In the genomic region with DNA sequence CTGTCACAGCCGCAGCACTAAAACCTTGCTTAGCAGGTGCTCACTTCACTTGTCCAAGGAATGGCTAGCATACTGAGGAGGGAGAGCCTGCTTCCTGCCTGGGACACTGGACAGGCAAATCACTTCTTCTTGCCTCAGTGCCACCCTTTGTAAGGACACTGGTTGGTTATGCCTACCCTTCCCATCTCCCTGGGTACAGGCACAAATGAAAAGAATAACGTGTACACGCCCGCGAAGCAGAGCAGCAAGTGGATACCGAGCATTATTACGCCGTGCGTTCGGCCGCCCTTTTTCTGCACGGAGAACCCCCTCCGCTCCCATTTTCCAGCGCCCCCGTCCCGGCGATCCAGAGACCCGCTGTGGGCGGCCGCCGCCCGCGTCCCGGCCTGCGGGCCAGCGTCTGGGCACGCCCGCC, we compare ENCODE assay signal across 2 cellular contexts.
TF ChIP-seq lines count a peak whose summit lies in the region.

No MANE protein-coding gene starts in this region.

TF ChIP-seq in HEK293, 187 proteins besides CTCF, POLR2A, EP300 and RAD21:
- 0 out of 2 replicates have a peak, but pooled peaks have one; percentile 51 for TF ChIP-seq ZSCAN16 (tag by site-specific recombination; IDR thresholded peaks at IDR 0.05)
- peak; percentile 25; the same call in 1 of the 2 replicates for TF ChIP-seq ZNF341 (tag by site-specific recombination; IDR thresholded peaks at IDR 0.05; ENCODE audit: low read depth)
- TF ChIP-seq ZFHX2 (tag by site-specific recombination; conservative IDR thresholded peaks at IDR 0.05): 0 out of 2 replicates have a peak, but pooled peaks have one; percentile 37
- peak; percentile 72 for TF ChIP-seq ZNF335 (tag by site-specific recombination; conservative IDR thresholded peaks at IDR 0.05)
- TF ChIP-seq, protein P1, sequence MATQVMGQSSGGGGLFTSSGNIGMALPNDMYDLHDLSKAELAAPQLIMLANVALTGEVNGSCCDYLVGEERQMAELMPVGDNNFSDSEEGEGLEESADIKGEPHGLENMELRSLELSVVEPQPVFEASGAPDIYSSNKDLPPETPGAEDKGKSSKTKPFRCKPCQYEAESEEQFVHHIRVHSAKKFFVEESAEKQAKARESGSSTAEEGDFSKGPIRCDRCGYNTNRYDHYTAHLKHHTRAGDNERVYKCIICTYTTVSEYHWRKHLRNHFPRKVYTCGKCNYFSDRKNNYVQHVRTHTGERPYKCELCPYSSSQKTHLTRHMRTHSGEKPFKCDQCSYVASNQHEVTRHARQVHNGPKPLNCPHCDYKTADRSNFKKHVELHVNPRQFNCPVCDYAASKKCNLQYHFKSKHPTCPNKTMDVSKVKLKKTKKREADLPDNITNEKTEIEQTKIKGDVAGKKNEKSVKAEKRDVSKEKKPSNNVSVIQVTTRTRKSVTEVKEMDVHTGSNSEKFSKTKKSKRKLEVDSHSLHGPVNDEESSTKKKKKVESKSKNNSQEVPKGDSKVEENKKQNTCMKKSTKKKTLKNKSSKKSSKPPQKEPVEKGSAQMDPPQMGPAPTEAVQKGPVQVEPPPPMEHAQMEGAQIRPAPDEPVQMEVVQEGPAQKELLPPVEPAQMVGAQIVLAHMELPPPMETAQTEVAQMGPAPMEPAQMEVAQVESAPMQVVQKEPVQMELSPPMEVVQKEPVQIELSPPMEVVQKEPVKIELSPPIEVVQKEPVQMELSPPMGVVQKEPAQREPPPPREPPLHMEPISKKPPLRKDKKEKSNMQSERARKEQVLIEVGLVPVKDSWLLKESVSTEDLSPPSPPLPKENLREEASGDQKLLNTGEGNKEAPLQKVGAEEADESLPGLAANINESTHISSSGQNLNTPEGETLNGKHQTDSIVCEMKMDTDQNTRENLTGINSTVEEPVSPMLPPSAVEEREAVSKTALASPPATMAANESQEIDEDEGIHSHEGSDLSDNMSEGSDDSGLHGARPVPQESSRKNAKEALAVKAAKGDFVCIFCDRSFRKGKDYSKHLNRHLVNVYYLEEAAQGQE (tag by site-specific recombination; IDR thresholded peaks at IDR 0.05): no peak
- no peak for TF ChIP-seq ZNF23 (tag by site-specific recombination; IDR thresholded peaks at IDR 0.05; ENCODE audit: borderline replicate concordance)
- TF ChIP-seq, protein P2, sequence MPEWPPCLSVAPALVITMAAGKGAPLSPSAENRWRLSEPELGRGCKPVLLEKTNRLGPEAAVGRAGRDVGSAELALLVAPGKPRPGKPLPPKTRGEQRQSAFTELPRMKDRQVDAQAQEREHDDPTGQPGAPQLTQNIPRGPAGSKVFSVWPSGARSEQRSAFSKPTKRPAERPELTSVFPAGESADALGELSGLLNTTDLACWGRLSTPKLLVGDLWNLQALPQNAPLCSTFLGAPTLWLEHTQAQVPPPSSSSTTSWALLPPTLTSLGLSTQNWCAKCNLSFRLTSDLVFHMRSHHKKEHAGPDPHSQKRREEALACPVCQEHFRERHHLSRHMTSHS (tag by site-specific recombination; IDR thresholded peaks at IDR 0.05): no peak
- no peak for TF ChIP-seq ZNF366 (tag by site-specific recombination; conservative IDR thresholded peaks at IDR 0.05)
- TF ChIP-seq KLF7 (tag by site-specific recombination; IDR thresholded peaks at IDR 0.05; ENCODE audit: borderline replicate concordance): no peak
- TF ChIP-seq, protein P3, sequence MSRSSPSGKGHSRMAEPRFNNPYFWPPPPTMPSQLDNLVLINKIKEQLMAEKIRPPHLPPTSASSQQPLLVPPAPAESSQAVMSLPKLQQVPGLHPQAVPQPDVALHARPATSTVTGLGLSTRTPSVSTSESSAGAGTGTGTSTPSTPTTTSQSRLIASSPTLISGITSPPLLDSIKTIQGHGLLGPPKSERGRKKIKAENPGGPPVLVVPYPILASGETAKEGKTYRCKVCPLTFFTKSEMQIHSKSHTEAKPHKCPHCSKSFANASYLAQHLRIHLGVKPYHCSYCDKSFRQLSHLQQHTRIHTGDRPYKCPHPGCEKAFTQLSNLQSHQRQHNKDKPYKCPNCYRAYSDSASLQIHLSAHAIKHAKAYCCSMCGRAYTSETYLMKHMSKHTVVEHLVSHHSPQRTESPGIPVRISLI (tag by site-specific recombination; IDR thresholded peaks at IDR 0.05): no peak
- TF ChIP-seq, protein P4, sequence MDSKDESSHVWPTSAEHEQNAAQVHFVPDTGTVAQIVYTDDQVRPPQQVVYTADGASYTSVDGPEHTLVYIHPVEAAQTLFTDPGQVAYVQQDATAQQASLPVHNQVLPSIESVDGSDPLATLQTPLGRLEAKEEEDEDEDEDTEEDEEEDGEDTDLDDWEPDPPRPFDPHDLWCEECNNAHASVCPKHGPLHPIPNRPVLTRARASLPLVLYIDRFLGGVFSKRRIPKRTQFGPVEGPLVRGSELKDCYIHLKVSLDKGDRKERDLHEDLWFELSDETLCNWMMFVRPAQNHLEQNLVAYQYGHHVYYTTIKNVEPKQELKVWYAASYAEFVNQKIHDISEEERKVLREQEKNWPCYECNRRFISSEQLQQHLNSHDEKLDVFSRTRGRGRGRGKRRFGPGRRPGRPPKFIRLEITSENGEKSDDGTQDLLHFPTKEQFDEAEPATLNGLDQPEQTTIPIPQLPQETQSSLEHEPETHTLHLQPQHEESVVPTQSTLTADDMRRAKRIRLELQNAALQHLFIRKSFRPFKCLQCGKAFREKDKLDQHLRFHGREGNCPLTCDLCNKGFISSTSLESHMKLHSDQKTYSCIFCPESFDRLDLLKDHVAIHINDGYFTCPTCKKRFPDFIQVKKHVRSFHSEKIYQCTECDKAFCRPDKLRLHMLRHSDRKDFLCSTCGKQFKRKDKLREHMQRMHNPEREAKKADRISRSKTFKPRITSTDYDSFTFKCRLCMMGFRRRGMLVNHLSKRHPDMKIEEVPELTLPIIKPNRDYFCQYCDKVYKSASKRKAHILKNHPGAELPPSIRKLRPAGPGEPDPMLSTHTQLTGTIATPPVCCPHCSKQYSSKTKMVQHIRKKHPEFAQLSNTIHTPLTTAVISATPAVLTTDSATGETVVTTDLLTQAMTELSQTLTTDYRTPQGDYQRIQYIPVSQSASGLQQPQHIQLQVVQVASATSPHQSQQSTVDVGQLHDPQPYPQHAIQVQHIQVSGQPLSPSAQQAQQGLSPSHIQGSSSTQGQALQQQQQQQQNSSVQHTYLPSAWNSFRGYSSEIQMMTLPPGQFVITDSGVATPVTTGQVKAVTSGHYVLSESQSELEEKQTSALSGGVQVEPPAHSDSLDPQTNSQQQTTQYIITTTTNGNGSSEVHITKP (tag by site-specific recombination; IDR thresholded peaks at IDR 0.05): peak; percentile 60; the same call in 1 of the 2 replicates
- TF ChIP-seq ZNF138 (tag by site-specific recombination; IDR thresholded peaks at IDR 0.05; ENCODE audit: borderline replicate concordance): no peak
- TF ChIP-seq ZNF2 (tag by site-specific recombination; IDR thresholded peaks at IDR 0.05): no peak
- peak; percentile 28; the same call in 1 of the 2 replicates for TF ChIP-seq ZBTB20 (tag by site-specific recombination; IDR thresholded peaks at IDR 0.05)
- 0 out of 2 replicates have a peak, but pooled peaks have one; percentile 49 for TF ChIP-seq TRIM28 (IDR thresholded peaks at IDR 0.05; ENCODE audit: borderline replicate concordance, low read length)
- TF ChIP-seq ZNF660 (tag by site-specific recombination; IDR thresholded peaks at IDR 0.05): no peak
- TF ChIP-seq ZNF76 (tag by site-specific recombination; IDR thresholded peaks at IDR 0.05; ENCODE audit: borderline replicate concordance, low read depth): no peak
- 0 out of 2 replicates have a peak, but pooled peaks have one; percentile 24 for TF ChIP-seq ZBTB8A (tag by site-specific recombination; IDR thresholded peaks at IDR 0.05)

TF ChIP-seq in K562, 482 proteins besides CTCF, POLR2A, EP300 and RAD21 (continues in another document):
- TF ChIP-seq, protein P5, sequence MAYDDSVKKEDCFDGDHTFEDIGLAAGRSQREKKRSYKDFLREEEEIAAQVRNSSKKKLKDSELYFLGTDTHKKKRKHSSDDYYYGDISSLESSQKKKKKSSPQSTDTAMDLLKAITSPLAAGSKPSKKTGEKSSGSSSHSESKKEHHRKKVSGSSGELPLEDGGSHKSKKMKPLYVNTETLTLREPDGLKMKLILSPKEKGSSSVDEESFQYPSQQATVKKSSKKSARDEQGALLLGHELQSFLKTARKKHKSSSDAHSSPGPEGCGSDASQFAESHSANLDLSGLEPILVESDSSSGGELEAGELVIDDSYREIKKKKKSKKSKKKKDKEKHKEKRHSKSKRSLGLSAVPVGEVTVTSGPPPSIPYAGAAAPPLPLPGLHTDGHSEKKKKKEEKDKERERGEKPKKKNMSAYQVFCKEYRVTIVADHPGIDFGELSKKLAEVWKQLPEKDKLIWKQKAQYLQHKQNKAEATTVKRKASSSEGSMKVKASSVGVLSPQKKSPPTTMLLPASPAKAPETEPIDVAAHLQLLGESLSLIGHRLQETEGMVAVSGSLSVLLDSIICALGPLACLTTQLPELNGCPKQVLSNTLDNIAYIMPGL (CRISPR knock-in tag; IDR thresholded peaks at IDR 0.05): no peak
- TF ChIP-seq, protein P6, sequence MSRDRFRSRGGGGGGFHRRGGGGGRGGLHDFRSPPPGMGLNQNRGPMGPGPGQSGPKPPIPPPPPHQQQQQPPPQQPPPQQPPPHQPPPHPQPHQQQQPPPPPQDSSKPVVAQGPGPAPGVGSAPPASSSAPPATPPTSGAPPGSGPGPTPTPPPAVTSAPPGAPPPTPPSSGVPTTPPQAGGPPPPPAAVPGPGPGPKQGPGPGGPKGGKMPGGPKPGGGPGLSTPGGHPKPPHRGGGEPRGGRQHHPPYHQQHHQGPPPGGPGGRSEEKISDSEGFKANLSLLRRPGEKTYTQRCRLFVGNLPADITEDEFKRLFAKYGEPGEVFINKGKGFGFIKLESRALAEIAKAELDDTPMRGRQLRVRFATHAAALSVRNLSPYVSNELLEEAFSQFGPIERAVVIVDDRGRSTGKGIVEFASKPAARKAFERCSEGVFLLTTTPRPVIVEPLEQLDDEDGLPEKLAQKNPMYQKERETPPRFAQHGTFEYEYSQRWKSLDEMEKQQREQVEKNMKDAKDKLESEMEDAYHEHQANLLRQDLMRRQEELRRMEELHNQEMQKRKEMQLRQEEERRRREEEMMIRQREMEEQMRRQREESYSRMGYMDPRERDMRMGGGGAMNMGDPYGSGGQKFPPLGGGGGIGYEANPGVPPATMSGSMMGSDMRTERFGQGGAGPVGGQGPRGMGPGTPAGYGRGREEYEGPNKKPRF (IDR thresholded peaks at IDR 0.05; ENCODE audit: low read depth, low read length): no peak
- TF ChIP-seq, protein P7, sequence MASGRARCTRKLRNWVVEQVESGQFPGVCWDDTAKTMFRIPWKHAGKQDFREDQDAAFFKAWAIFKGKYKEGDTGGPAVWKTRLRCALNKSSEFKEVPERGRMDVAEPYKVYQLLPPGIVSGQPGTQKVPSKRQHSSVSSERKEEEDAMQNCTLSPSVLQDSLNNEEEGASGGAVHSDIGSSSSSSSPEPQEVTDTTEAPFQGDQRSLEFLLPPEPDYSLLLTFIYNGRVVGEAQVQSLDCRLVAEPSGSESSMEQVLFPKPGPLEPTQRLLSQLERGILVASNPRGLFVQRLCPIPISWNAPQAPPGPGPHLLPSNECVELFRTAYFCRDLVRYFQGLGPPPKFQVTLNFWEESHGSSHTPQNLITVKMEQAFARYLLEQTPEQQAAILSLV (tag; IDR thresholded peaks at IDR 0.05): no peak
- TF ChIP-seq CBX1 (IDR thresholded peaks at IDR 0.05; ENCODE audit: low read depth) (no peak), ZNF263 (CRISPR knock-in tag; IDR thresholded peaks at IDR 0.05; ENCODE audit: borderline replicate concordance) (peak; percentile 34; the same call in 1 of the 2 replicates), TCF7 (IDR thresholded peaks at IDR 0.05; ENCODE audit: borderline replicate concordance) (no peak), ARID2 (IDR thresholded peaks at IDR 0.05) (no peak), STAT5A (IDR thresholded peaks at IDR 0.05; ENCODE audit: borderline replicate concordance, low read length) (no peak)
- TF ChIP-seq, protein P8, sequence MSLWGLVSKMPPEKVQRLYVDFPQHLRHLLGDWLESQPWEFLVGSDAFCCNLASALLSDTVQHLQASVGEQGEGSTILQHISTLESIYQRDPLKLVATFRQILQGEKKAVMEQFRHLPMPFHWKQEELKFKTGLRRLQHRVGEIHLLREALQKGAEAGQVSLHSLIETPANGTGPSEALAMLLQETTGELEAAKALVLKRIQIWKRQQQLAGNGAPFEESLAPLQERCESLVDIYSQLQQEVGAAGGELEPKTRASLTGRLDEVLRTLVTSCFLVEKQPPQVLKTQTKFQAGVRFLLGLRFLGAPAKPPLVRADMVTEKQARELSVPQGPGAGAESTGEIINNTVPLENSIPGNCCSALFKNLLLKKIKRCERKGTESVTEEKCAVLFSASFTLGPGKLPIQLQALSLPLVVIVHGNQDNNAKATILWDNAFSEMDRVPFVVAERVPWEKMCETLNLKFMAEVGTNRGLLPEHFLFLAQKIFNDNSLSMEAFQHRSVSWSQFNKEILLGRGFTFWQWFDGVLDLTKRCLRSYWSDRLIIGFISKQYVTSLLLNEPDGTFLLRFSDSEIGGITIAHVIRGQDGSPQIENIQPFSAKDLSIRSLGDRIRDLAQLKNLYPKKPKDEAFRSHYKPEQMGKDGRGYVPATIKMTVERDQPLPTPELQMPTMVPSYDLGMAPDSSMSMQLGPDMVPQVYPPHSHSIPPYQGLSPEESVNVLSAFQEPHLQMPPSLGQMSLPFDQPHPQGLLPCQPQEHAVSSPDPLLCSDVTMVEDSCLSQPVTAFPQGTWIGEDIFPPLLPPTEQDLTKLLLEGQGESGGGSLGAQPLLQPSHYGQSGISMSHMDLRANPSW (CRISPR knock-in tag; IDR thresholded peaks at IDR 0.05): no peak
